In the genomic region with DNA sequence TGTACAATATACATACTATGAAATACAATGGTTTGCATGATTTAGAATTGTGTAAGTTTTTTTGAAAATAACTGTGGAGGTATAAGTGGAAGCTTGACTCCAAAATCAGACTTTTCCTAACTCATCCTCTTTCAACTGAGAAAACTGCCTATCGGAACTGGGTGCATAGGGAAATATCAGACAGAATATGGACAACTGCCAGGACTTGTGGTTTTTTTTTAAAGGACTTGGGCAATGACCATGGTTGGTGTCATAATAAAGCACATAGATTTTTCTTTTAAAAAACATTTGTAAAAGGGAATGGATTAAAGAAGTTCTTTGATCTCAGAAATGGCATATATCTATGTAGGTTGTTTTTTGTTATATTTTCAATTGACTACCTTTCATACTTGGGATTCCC, we compare ENCODE assay signal across 23 cellular contexts. TPM values are rescaled to one million over a fixed set of nuclear protein-coding genes. Genes with fewer than 3 reads are reported as not detected.
DNase-seq lines count a peak whose midpoint lies in the region; ATAC-seq, FAIRE-seq and TF ChIP-seq lines count a peak whose summit lies in the region.
"Had no signal": no experiment of that assay in that cellular context is flagged by ENCODE, and none has a peak within 500 bp of the region (broad histone marks: within the 10 kb centered on the region; RNA-seq: fewer than 3 reads in every experiment).

No MANE protein-coding gene starts in this region.

- peaks cover 33 to 66% of the 10 kb centered on the region in 2 donors for H3K4me1 Mint-ChIP-seq in stimulated activated naive B cell treated with anti-CD40 and anti-IgM and Interleukin-4, amounts not matched to agents 10 μg/mL and 1 μg/mL and 100 μg/mL, for 72 hours

- peaks cover 2 to 5% of the 10 kb centered on the region in 2 donors for H3K36me3 Mint-ChIP-seq in stimulated activated naive B cell treated with anti-CD40 and anti-IgM and Interleukin-4, amounts not matched to agents 10 μg/mL and 1 μg/mL and 100 μg/mL, for 72 hours
- H3K36me3 Mint-ChIP-seq: activated naive CD4-positive, alpha-beta T cell treated with anti-CD3 and anti-CD28 coated beads, Interleukin-2, amount 10 ng/mL, durations not matched to agents 7 days and 5 days; memory B cell had no signal

- FAIRE-seq in RCC 7860 (lab: Jason Lieb, UNC) = peak; percentile 86

- no peak for TF ChIP-seq CTCF in fibroblast of mammary gland (conservative IDR thresholded peaks at IDR 0.05; ENCODE audit: control insufficient read depth, insufficient read depth, low read depth, low read length)

- DNase-seq in SIG-M5 treated with dmso at 0.1 percent for 504 hours (lab: John Stamatoyannopoulos, UW; ENCODE audit: unreplicated experiment) = peak; percentile 26
- DNase-seq in SIG-M5 (lab: John Stamatoyannopoulos, UW) = no peak
- no peak for DNase-seq in RCC 7860 (ENCODE audit: low spot score)
- peak; percentile 35 for DNase-seq in fibroblast of mammary gland (ENCODE audit: low read depth)
- no peak for DNase-seq in stimulated activated naive B cell treated with anti-CD40 and anti-IgM and Interleukin-4, amounts not matched to agents 10 μg/mL and 1 μg/mL and 100 μg/mL, for 72 hours
- DNase-seq in activated gamma-delta T cell treated with Interleukin-2 at 50 U/mL for 16 hours = no peak
- DNase-seq: 8988T; activated naive CD4-positive, alpha-beta T cell treated with anti-CD3 and anti-CD28 coated beads, Interleukin-2, amount 10 ng/mL, durations not matched to agents 7 days and 5 days; BE2C; caudate nucleus; DMS79; heart left ventricle; NCI-H1436; NCI-H2107; NCI-H510A; NK-92 treated with Interleukin-12 subunit alpha and Interleukin-12 subunit beta, amount 100 ng/mL, for 24 hours; psoas muscle; substantia nigra had no signal

- H3K4me3 ChIP-seq in fibroblast of mammary gland (ENCODE audit: control insufficient read depth, low read depth, low read length) = no peak overlapping the region
- H3K4me3 ChIP-seq: heart left ventricle, psoas muscle had no signal

- no peak for ATAC-seq in stimulated activated naive B cell treated with anti-CD40 and anti-IgM and Interleukin-4, amounts not matched to agents 10 μg/mL and 1 μg/mL and 100 μg/mL, for 72 hours (replicated peaks)
- ATAC-seq in HG03378 (IDR thresholded peaks at IDR 0.05; ENCODE audit: unreplicated experiment) = no peak
- no peak for ATAC-seq in esophagus mucosa
- ATAC-seq: heart left ventricle, psoas muscle had no signal

- peak overlapping the region; percentile 47 for H3K27ac Mint-ChIP-seq in stimulated activated naive B cell treated with anti-CD40 and anti-IgM and Interleukin-4, amounts not matched to agents 10 μg/mL and 1 μg/mL and 100 μg/mL, for 72 hours
- H3K27ac Mint-ChIP-seq: activated naive CD4-positive, alpha-beta T cell treated with anti-CD3 and anti-CD28 coated beads, Interleukin-2, amount 10 ng/mL, durations not matched to agents 7 days and 5 days; dendritic cell treated with granulocyte-macrophage colony-stimulating factor and Interleukin-4, amounts not matched to agents 40 ng/mL and 50 ng/mL, for 4 days; memory B cell; T-helper 2 cell treated with Interferon-gamma antibody and Interleukin-4, amounts not matched to agents 5 μg/mL and 100 μg/mL, for 36 hours had no signal

- no peaks in the 10 kb centered on the region for H3K27me3 Mint-ChIP-seq in stimulated activated naive B cell treated with anti-CD40 and anti-IgM and Interleukin-4, amounts not matched to agents 10 μg/mL and 1 μg/mL and 100 μg/mL, for 72 hours
- H3K27me3 Mint-ChIP-seq: memory B cell had no signal

- H3K9me3 Mint-ChIP-seq in stimulated activated naive B cell treated with anti-CD40 and anti-IgM and Interleukin-4, amounts not matched to agents 10 μg/mL and 1 μg/mL and 100 μg/mL, for 72 hours = peaks cover 2 to 3% of the 10 kb centered on the region in 2 donors
- H3K9me3 Mint-ChIP-seq: activated naive CD4-positive, alpha-beta T cell treated with anti-CD3 and anti-CD28 coated beads, Interleukin-2, amount 10 ng/mL, durations not matched to agents 7 days and 5 days; dendritic cell treated with granulocyte-macrophage colony-stimulating factor and Interleukin-4, amounts not matched to agents 40 ng/mL and 50 ng/mL, for 4 days; memory B cell; T-helper 2 cell treated with Interferon-gamma antibody and Interleukin-4, amounts not matched to agents 5 μg/mL and 100 μg/mL, for 36 hours had no signal

- H3K4me3 Mint-ChIP-seq in stimulated activated naive B cell treated with anti-CD40 and anti-IgM and Interleukin-4, amounts not matched to agents 10 μg/mL and 1 μg/mL and 100 μg/mL, for 72 hours = no peak overlapping the region
- H3K4me3 Mint-ChIP-seq: activated naive CD4-positive, alpha-beta T cell treated with anti-CD3 and anti-CD28 coated beads, Interleukin-2, amount 10 ng/mL, durations not matched to agents 7 days and 5 days; dendritic cell treated with granulocyte-macrophage colony-stimulating factor and Interleukin-4, amounts not matched to agents 40 ng/mL and 50 ng/mL, for 4 days; memory B cell; T-helper 2 cell treated with Interferon-gamma antibody and Interleukin-4, amounts not matched to agents 5 μg/mL and 100 μg/mL, for 36 hours had no signal

RNA-seq across cellular contexts. Expression of a gene that starts 53.3 kb away (rescaled TPM):
- total RNA-seq in esophagus mucosa = 14.6 TPM

Comparison
In these comparisons a context has a peak if more than half of its experiments do, and no peak if none do; other contexts are left out.
1. DNase-seq: peak in SIG-M5 treated with dmso at 0.1 percent for 504 hours (single experiment) and fibroblast of mammary gland (single experiment); none in SIG-M5 (single experiment), RCC 7860 (single experiment), stimulated activated naive B cell treated with anti-CD40 and anti-IgM and Interleukin-4, amounts not matched to agents 10 μg/mL and 1 μg/mL and 100 μg/mL, for 72 hours (single experiment) and activated gamma-delta T cell treated with Interleukin-2 at 50 U/mL for 16 hours (single experiment).